Comparison of ENCODE assay signal across 2 cellular contexts in the genomic region with DNA sequence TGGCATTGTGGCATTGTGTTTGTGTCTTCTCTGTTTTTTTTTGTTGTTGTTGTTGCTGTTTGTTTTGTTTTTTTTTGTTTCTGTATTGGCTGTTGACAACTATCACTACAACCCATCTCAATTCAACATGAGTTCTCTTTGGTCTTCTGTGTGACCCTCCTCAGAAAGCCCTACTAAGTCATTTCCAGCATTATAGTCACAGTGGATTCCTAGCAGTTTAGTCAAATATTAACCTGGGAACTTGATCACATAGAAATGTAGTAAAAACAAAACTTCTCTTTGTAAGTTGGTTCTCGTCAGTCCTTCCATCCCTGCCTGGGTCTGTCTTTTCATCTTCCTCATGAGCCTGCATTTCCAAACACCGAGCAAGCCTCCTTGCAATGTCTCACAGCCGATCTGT.
A peak's percentile ranks its signal among the peaks of the same experiment; 100 is the strongest.
TF ChIP-seq lines count a peak whose summit lies in the region.

No MANE protein-coding gene starts in this region.

TF ChIP-seq in A549, 52 proteins besides CTCF, POLR2A, EP300 and RAD21:
- no peak for TF ChIP-seq CBX8 (IDR thresholded peaks at IDR 0.05)
- TF ChIP-seq PBX3 (IDR thresholded peaks at IDR 0.05), result no peak
- TF ChIP-seq ZNF302 (CRISPR knock-in tag; IDR thresholded peaks at IDR 0.05), result no peak
- TF ChIP-seq E2F6 (IDR thresholded peaks at IDR 0.05; ENCODE audit: borderline replicate concordance, low read depth), result no peak
- TF ChIP-seq POLR2AphosphoS2 (conservative IDR thresholded peaks at IDR 0.05; ENCODE audit: low read length), result no peak
- TF ChIP-seq ESRRA (IDR thresholded peaks at IDR 0.05; ENCODE audit: borderline replicate concordance, low read length), result no peak
- no peak for TF ChIP-seq CEBPB (IDR thresholded peaks at IDR 0.05)
- TF ChIP-seq ELK1 (IDR thresholded peaks at IDR 0.05; ENCODE audit: low read depth, low read length), result no peak
- no peak for TF ChIP-seq ZFP36 (IDR thresholded peaks at IDR 0.05; ENCODE audit: borderline replicate concordance, partially characterized antibody)
- TF ChIP-seq TP53 (CRISPR knock-in tag; IDR thresholded peaks at IDR 0.05), result no peak
- TF ChIP-seq MAX (IDR thresholded peaks at IDR 0.05), result no peak
- no peak for TF ChIP-seq CHD4 (IDR thresholded peaks at IDR 0.05; ENCODE audit: borderline replicate concordance)
- TF ChIP-seq HOXB5 (CRISPR knock-in tag; IDR thresholded peaks at IDR 0.05), result no peak
- TF ChIP-seq SMC3 (IDR thresholded peaks at IDR 0.05), result no peak
- TF ChIP-seq BHLHE40 (IDR thresholded peaks at IDR 0.05; ENCODE audit: low read depth, low read length), result no peak
TF ChIP-seq in A549: peak in this region for 0.

TF ChIP-seq in HepG2, 621 proteins besides CTCF, POLR2A, EP300 and RAD21 (continues in another document):
- no peak for TF ChIP-seq ZSCAN25 (CRISPR knock-in tag; IDR thresholded peaks at IDR 0.05)
- no peak for TF ChIP-seq ZNF556 (CRISPR knock-in tag; IDR thresholded peaks at IDR 0.05; ENCODE audit: borderline replicate concordance)
- no peak for TF ChIP-seq PRDM4 (CRISPR knock-in tag; IDR thresholded peaks at IDR 0.05; ENCODE audit: borderline replicate concordance)
- TF ChIP-seq RAD51 (IDR thresholded peaks at IDR 0.05; ENCODE audit: borderline replicate concordance), result no peak
- TF ChIP-seq FOXK1 (CRISPR knock-in tag; IDR thresholded peaks at IDR 0.05; ENCODE audit: borderline replicate concordance, low read depth), result no peak; the same call in 1 of the 2 replicates
- peak; percentile 53; the same call in 1 of the 2 replicates for TF ChIP-seq SIX4 (CRISPR knock-in tag; IDR thresholded peaks at IDR 0.05)
- TF ChIP-seq FOXA1 (IDR thresholded peaks at IDR 0.05), result no peak
- TF ChIP-seq FOXA1 (CRISPR knock-in tag; IDR thresholded peaks at IDR 0.05), result no peak
- TF ChIP-seq LRRFIP1 (CRISPR knock-in tag; conservative IDR thresholded peaks at IDR 0.05), result no peak
- TF ChIP-seq CBX5 (CRISPR knock-in tag; IDR thresholded peaks at IDR 0.05; ENCODE audit: borderline replicate concordance), result no peak
- no peak for TF ChIP-seq ZNF276 (CRISPR knock-in tag; IDR thresholded peaks at IDR 0.05; ENCODE audit: low read depth)
- TF ChIP-seq, protein P1, sequence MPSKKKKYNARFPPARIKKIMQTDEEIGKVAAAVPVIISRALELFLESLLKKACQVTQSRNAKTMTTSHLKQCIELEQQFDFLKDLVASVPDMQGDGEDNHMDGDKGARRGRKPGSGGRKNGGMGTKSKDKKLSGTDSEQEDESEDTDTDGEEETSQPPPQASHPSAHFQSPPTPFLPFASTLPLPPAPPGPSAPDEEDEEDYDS (CRISPR knock-in tag; IDR thresholded peaks at IDR 0.05), result peak; percentile 69
- TF ChIP-seq, protein P2, sequence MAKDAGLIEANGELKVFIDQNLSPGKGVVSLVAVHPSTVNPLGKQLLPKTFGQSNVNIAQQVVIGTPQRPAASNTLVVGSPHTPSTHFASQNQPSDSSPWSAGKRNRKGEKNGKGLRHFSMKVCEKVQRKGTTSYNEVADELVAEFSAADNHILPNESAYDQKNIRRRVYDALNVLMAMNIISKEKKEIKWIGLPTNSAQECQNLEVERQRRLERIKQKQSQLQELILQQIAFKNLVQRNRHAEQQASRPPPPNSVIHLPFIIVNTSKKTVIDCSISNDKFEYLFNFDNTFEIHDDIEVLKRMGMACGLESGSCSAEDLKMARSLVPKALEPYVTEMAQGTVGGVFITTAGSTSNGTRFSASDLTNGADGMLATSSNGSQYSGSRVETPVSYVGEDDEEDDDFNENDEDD (CRISPR knock-in tag; IDR thresholded peaks at IDR 0.05; ENCODE audit: borderline replicate concordance), result no peak
- TF ChIP-seq TARDBP (CRISPR knock-in tag; IDR thresholded peaks at IDR 0.05), result no peak
- no peak for TF ChIP-seq ZNF264 (CRISPR knock-in tag; IDR thresholded peaks at IDR 0.05)
- no peak for TF ChIP-seq EEA1 (CRISPR knock-in tag; IDR thresholded peaks at IDR 0.05; ENCODE audit: borderline replicate concordance)
- peak; percentile 60 for TF ChIP-seq FOXA3 (CRISPR knock-in tag; IDR thresholded peaks at IDR 0.05)
- peak; percentile 71; the same call in 1 of the 2 replicates for TF ChIP-seq ZNF274 (CRISPR knock-in tag; IDR thresholded peaks at IDR 0.05)
- no peak for TF ChIP-seq HOXA3 (CRISPR knock-in tag; IDR thresholded peaks at IDR 0.05)
- no peak for TF ChIP-seq ZNF781 (CRISPR knock-in tag; IDR thresholded peaks at IDR 0.05; ENCODE audit: borderline replicate concordance, not compliant biosample characterization)
- no peak for TF ChIP-seq PAWR (CRISPR knock-in tag; IDR thresholded peaks at IDR 0.05; ENCODE audit: borderline replicate concordance)
- TF ChIP-seq KDM5A (IDR thresholded peaks at IDR 0.05; ENCODE audit: borderline replicate concordance, low read length), result no peak
- TF ChIP-seq SAFB2 (CRISPR knock-in tag; IDR thresholded peaks at IDR 0.05; ENCODE audit: borderline replicate concordance, low read depth), result no peak; the same call in 1 of the 2 replicates
- TF ChIP-seq, protein P3, sequence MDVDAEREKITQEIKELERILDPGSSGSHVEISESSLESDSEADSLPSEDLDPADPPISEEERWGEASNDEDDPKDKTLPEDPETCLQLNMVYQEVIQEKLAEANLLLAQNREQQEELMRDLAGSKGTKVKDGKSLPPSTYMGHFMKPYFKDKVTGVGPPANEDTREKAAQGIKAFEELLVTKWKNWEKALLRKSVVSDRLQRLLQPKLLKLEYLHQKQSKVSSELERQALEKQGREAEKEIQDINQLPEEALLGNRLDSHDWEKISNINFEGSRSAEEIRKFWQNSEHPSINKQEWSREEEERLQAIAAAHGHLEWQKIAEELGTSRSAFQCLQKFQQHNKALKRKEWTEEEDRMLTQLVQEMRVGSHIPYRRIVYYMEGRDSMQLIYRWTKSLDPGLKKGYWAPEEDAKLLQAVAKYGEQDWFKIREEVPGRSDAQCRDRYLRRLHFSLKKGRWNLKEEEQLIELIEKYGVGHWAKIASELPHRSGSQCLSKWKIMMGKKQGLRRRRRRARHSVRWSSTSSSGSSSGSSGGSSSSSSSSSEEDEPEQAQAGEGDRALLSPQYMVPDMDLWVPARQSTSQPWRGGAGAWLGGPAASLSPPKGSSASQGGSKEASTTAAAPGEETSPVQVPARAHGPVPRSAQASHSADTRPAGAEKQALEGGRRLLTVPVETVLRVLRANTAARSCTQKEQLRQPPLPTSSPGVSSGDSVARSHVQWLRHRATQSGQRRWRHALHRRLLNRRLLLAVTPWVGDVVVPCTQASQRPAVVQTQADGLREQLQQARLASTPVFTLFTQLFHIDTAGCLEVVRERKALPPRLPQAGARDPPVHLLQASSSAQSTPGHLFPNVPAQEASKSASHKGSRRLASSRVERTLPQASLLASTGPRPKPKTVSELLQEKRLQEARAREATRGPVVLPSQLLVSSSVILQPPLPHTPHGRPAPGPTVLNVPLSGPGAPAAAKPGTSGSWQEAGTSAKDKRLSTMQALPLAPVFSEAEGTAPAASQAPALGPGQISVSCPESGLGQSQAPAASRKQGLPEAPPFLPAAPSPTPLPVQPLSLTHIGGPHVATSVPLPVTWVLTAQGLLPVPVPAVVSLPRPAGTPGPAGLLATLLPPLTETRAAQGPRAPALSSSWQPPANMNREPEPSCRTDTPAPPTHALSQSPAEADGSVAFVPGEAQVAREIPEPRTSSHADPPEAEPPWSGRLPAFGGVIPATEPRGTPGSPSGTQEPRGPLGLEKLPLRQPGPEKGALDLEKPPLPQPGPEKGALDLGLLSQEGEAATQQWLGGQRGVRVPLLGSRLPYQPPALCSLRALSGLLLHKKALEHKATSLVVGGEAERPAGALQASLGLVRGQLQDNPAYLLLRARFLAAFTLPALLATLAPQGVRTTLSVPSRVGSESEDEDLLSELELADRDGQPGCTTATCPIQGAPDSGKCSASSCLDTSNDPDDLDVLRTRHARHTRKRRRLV (CRISPR knock-in tag; IDR thresholded peaks at IDR 0.05), result no peak
- TF ChIP-seq ZNF333 (CRISPR knock-in tag; IDR thresholded peaks at IDR 0.05; ENCODE audit: borderline replicate concordance), result no peak
- TF ChIP-seq PAF1 (CRISPR knock-in tag; IDR thresholded peaks at IDR 0.05), result no peak
- TF ChIP-seq, protein P4, sequence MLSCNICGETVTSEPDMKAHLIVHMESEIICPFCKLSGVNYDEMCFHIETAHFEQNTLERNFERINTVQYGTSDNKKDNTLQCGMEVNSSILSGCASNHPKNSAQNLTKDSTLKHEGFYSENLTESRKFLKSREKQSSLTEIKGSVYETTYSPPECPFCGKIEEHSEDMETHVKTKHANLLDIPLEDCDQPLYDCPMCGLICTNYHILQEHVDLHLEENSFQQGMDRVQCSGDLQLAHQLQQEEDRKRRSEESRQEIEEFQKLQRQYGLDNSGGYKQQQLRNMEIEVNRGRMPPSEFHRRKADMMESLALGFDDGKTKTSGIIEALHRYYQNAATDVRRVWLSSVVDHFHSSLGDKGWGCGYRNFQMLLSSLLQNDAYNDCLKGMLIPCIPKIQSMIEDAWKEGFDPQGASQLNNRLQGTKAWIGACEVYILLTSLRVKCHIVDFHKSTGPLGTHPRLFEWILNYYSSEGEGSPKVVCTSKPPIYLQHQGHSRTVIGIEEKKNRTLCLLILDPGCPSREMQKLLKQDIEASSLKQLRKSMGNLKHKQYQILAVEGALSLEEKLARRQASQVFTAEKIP (CRISPR knock-in tag; IDR thresholded peaks at IDR 0.05; ENCODE audit: borderline replicate concordance), result no peak
- TF ChIP-seq, protein P5, sequence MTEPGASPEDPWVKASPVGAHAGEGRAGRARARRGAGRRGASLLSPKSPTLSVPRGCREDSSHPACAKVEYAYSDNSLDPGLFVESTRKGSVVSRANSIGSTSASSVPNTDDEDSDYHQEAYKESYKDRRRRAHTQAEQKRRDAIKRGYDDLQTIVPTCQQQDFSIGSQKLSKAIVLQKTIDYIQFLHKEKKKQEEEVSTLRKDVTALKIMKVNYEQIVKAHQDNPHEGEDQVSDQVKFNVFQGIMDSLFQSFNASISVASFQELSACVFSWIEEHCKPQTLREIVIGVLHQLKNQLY (CRISPR knock-in tag; IDR thresholded peaks at IDR 0.05), result peak; percentile 27; the same call in 1 of the 2 replicates
- 0 out of 2 replicates have a peak, but pooled peaks have one; percentile 27 for TF ChIP-seq ZNF124 (CRISPR knock-in tag; IDR thresholded peaks at IDR 0.05)
- TF ChIP-seq SOX5 (CRISPR knock-in tag; IDR thresholded peaks at IDR 0.05; ENCODE audit: borderline replicate concordance), result peak; percentile 67; the same call in 1 of the 2 replicates
- TF ChIP-seq MED1 (CRISPR knock-in tag; IDR thresholded peaks at IDR 0.05), result peak; percentile 84
- TF ChIP-seq FOXO1 (CRISPR knock-in tag; IDR thresholded peaks at IDR 0.05), result peak; percentile 25; the same call in 1 of the 2 replicates
- TF ChIP-seq, protein P6, sequence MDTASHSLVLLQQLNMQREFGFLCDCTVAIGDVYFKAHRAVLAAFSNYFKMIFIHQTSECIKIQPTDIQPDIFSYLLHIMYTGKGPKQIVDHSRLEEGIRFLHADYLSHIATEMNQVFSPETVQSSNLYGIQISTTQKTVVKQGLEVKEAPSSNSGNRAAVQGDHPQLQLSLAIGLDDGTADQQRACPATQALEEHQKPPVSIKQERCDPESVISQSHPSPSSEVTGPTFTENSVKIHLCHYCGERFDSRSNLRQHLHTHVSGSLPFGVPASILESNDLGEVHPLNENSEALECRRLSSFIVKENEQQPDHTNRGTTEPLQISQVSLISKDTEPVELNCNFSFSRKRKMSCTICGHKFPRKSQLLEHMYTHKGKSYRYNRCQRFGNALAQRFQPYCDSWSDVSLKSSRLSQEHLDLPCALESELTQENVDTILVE (CRISPR knock-in tag; IDR thresholded peaks at IDR 0.05), result peak; percentile 86
